Comparison of ENCODE assay signal across 17 cellular contexts in the genomic region with DNA sequence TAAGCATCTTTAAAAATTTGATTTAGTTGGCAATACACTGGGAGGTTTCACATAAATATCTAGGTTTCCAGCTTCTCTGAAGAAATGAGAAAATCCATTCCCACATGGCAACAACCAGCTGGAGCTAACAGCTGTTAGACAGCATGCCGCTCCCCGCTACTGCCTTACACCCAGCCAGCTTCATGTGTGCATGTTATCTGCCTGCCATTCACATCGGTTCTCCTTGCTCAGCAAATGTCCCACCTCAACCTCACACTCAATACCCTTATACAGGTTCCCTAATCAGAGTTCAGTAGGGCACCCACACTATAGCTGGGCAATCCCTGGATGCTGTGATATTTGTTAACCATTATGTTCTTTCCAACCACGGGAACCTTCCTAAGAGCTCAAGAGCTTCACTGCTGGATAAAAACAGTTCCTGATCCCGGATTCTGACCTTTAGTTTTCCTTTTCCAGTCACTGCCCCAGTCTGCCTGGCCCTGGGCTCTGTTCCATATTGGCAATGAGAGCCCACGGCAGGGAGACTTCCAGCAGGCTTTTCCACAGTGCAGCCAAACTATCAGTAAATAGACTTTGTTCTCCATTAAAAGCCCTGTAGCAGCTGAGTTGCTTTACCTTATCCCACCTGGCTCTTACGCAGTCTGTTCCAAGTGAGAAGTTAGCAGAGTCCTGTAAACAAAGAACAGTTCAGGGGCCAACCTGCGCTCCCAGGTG.
"Had no signal": no experiment of that assay in that cellular context is flagged by ENCODE, and none has a peak within 500 bp of the region (broad histone marks: within the 10 kb centered on the region; RNA-seq: fewer than 3 reads in every experiment).

No MANE protein-coding gene starts in this region.

- H3K27me3 ChIP-seq: thyroid gland had no signal

- H3K4me1 ChIP-seq: thyroid gland had no signal

- H3K27ac ChIP-seq: thyroid gland had no signal

- H3K9me3 ChIP-seq: thyroid gland had no signal

- ATAC-seq: activated CD8-positive, alpha-beta T cell treated with anti-CD3 and anti-CD28 coated beads, Interleukin-2, amount 10 ng/mL, durations not matched to agents 7 days and 5 days; activated naive CD4-positive, alpha-beta T cell treated with anti-CD3 and anti-CD28 coated beads, Interleukin-2, amount 50 U/mL, for 72 hours; natural killer cell; WTC11 had no signal

- FAIRE-seq: TTC549, urothelium cell line had no signal

- DNase-seq: activated CD4-positive, alpha-beta T cell treated with anti-CD3 and anti-CD28 coated beads for 4 hours; activated CD8-positive, alpha-beta memory T cell treated with anti-CD3 and anti-CD28 coated beads, Interleukin-2, amount 50 U/mL, for 4 hours; activated CD8-positive, alpha-beta T cell treated with anti-CD3 and anti-CD28 coated beads, Interleukin-2, amount 10 ng/mL, durations not matched to agents 7 days and 5 days; activated effector memory CD4-positive, alpha-beta T cell treated with anti-CD3 and anti-CD28 coated beads, Interleukin-2, amount 50 U/mL, for 16 hours; activated T-cell treated with anti-CD3 and anti-CD28 coated beads, Interleukin-2, amount 50 U/mL, for 48 hours; cerebellar nuclear complex; effector memory CD4-positive, alpha-beta T cell; foreskin fibroblast; left cardiac atrium; natural killer cell; stimulated activated CD4-positive, alpha-beta T cell treated with anti-CD3 and anti-CD28 coated beads, Interleukin-1b, Interleukin-23, amount 100 ng/mL, for 48 hours; SW 1271; thyroid gland had no signal

- H3K4me3 ChIP-seq: thyroid gland had no signal
